ENCODE assay signal across 9 cellular contexts in genomic region chr14:100031506-100032281, GRCh38. TPM values are rescaled to one million over a fixed set of nuclear protein-coding genes. Genes with fewer than 3 reads are reported as not detected.
DNase-seq lines count a peak whose midpoint lies in the region; ATAC-seq, FAIRE-seq and TF ChIP-seq lines count a peak whose summit lies in the region.
"Had no signal": no experiment of that assay in that cellular context is flagged by ENCODE, and none has a peak within 500 bp of the region (broad histone marks: within the 10 kb centered on the region; RNA-seq: fewer than 3 reads in every experiment).

No MANE protein-coding gene starts in this region.

- H2AFZ ChIP-seq in IMR-90 (replicated peaks; ENCODE audit: low read length, poor library complexity), result peak overlapping the region; percentile 76

- POLR2A ChIA-PET in IMR-90 (lab: Charles Lee; ENCODE audit: unreplicated experiment), result interaction anchor here (1.3 kb wide), 1 partner anchor 12 kb away, joined by 4 read pairs; no protein-coding TSS in a partner anchor

- H3K79me1 ChIP-seq in IMR-90 (ENCODE audit: low read depth in 1 of 2, low read length in 2 of 2), result peaks cover 6 to 22% of the 10 kb centered on the region in 2 experiments; a peak in 3 of 4 replicates

- CTCF ChIA-PET in IMR-90 (lab: Yijun Ruan, JAX), result interaction anchor here (0.6 to 1.0 kb wide), 3 partner anchors 16 to 203 kb away, joined by 3 read pairs; no protein-coding TSS in a partner anchor

- TF ChIP-seq RAD21 in IMR-90 (IDR thresholded peaks at IDR 0.05; ENCODE audit: low read length), result peak; percentile 6; the same call in 1 of the 2 replicates

- H4K5ac ChIP-seq in IMR-90 (ENCODE audit: low read depth, low read length), result peak overlapping the region; percentile 93

- H2BK15ac ChIP-seq in IMR-90 (ENCODE audit: low read depth, low read length), result peak overlapping the region; percentile 90; the same call in 2 of the 3 replicates

- peaks cover 10% of the 10 kb centered on the region for H3K9me1 ChIP-seq in IMR-90 (ENCODE audit: insufficient read depth, low read length)

- peak overlapping the region; percentile 97 for H2BK120ac ChIP-seq in IMR-90 (ENCODE audit: low read depth, low read length)

- H2AK5ac ChIP-seq in IMR-90 (ENCODE audit: low read depth, low read length), result peak overlapping the region; percentile 71

- H2BK5ac ChIP-seq in IMR-90 (ENCODE audit: low read depth, low read length, poor library complexity, severe bottlenecking), result peak overlapping the region; percentile 99

- in situ Hi-C loops in IMR-90 (cut with MboI; ENCODE audit: low sequenced_read_pairs), result no loop called here

- H3K4me3 ChIP-seq in IMR-90 (ENCODE audit: insufficient read depth, low read depth, low read length), result peak overlapping the region; percentile 48
- peak overlapping the region; percentile 33 for H3K4me3 ChIP-seq in bronchial epithelial cell (ENCODE audit: low read depth, low read length)
- H3K4me3 ChIP-seq in lung, result no peak overlapping the region
- H3K4me3 ChIP-seq: K562 had no signal

- peak overlapping the region; percentile 95 for H3K23ac ChIP-seq in IMR-90 (ENCODE audit: low read depth, low read length)

- H3K4me2 ChIP-seq in IMR-90 (ENCODE audit: low read depth, low read length), result peak overlapping the region; percentile 90

- H3K27me3 ChIP-seq in IMR-90 (ENCODE audit: control insufficient read depth, insufficient read depth, low read length), result no peaks in the 10 kb centered on the region
- H3K27me3 ChIP-seq in bronchial epithelial cell (ENCODE audit: control insufficient read depth, insufficient read depth, low read length), result no peaks in the 10 kb centered on the region
- H3K27me3 ChIP-seq in lung (ENCODE audit: control insufficient read depth, insufficient read depth), result no peaks in the 10 kb centered on the region

- H3K36me3 ChIP-seq in IMR-90 (ENCODE audit: control insufficient read depth, insufficient read depth, low read length) (no peaks in the 10 kb centered on the region), bronchial epithelial cell (ENCODE audit: control insufficient read depth, insufficient read depth, low read length) (no peaks in the 10 kb centered on the region), lung (ENCODE audit: control insufficient read depth in 2 of 2, insufficient read depth in 2 of 2, low read length in 2 of 2) (no peaks in the 10 kb centered on the region)

- BruUV-seq in IMR-90 (replicated peaks; lab: Mats Ljungman, UMichigan), result no TSS peak

- DNase-seq in A172 (ENCODE audit: low spot score), result peak; percentile 95
- peak; percentile 99 for DNase-seq in IMR-90
- DNase-seq in bronchial epithelial cell (ENCODE audit: low read depth), result peak; percentile 99
- peak; percentile 67 for DNase-seq in lung (ENCODE audit: low spot score)
- DNase-seq in NCI-H2107 treated with DMSO at 0.1 percent for 48 hours (lab: John Stamatoyannopoulos, UW; ENCODE audit: unreplicated experiment), result no peak
- DNase-seq in cortex of kidney (lab: John Stamatoyannopoulos, UW), result no peak
- DNase-seq in DMS153 (lab: John Stamatoyannopoulos, UW), result no peak

- peak overlapping the region; percentile 47 to 95 for H4K8ac ChIP-seq in IMR-90 (ENCODE audit: low read depth in 2 of 2, low read length in 2 of 2)

- peak; percentile 80; the same call in 1 of the 2 replicates for TF ChIP-seq POLR2A in IMR-90 (IDR thresholded peaks at IDR 0.05; ENCODE audit: low read depth, low read length)

- peaks cover 21% of the 10 kb centered on the region for H3K4me1 ChIP-seq in IMR-90 (ENCODE audit: control insufficient read depth, insufficient read depth, low read length)
- peaks cover 4 to 26% of the 10 kb centered on the region in 2 donors for H3K4me1 ChIP-seq in lung (ENCODE audit: control insufficient read depth in 2 of 2, insufficient read depth in 2 of 2, low read length in 2 of 2)

- peak overlapping the region; percentile 97 for H2BK20ac ChIP-seq in IMR-90 (ENCODE audit: low read depth, low read length)

- peak overlapping the region; percentile 96 for H3K14ac ChIP-seq in IMR-90 (replicated peaks; ENCODE audit: low read depth, low read length)

- FAIRE-seq in bronchial epithelial cell (lab: Jason Lieb, UNC), result peak; percentile 92
- FAIRE-seq: K562 had no signal

- H3K27ac ChIP-seq in IMR-90 (ENCODE audit: insufficient read depth, low read length) (peak overlapping the region; percentile 99), lung (ENCODE audit: low read depth in 1 of 2, low read length in 1 of 2) (peak overlapping the region; percentile 66 to 69)

- WGBS in IMR-90 (ENCODE audit: extremely low coverage in 2 of 2, insufficient read length in 1 of 2), 2 experiments, result no CpG with 5 or more reads among the region's 7 CpGs
- WGBS in lung, 2 donors, result 45 to 60% methylated on average over 7 of the region's 7 CpGs

- H3K18ac ChIP-seq in IMR-90 (ENCODE audit: low read depth, low read length), result peak overlapping the region; percentile 95

- ATAC-seq in IMR-90 (ENCODE audit: low read depth) (peak; percentile 73), lung (ENCODE audit: insufficient read depth, low FRiP score) (peak; percentile 76), HG03039 (IDR thresholded peaks at IDR 0.05; ENCODE audit: unreplicated experiment) (no peak)
- ATAC-seq: K562 had no signal

- peak overlapping the region; percentile 88 for H3K9ac ChIP-seq in IMR-90 (ENCODE audit: low read depth, low read length)

- H3K56ac ChIP-seq in IMR-90 (ENCODE audit: extremely low read depth, insufficient read depth, low read length), result peak overlapping the region; percentile 98

- H2AK9ac ChIP-seq in IMR-90 (replicated peaks; ENCODE audit: low read depth, low read length, poor library complexity), result peak overlapping the region; percentile 96

- intact Hi-C loops in IMR-90 (cut with micrococcal nuclease), result loop anchor here (5.0 kb wide), 1 partner anchor 76 kb away; no protein-coding TSS in a partner anchor

- TF ChIP-seq CTCF in IMR-90 (conservative IDR thresholded peaks at IDR 0.05; ENCODE audit: low read depth, low read length) (0 out of 2 replicates have a peak, but pooled peaks have one; percentile 6), bronchial epithelial cell (IDR thresholded peaks at IDR 0.05; ENCODE audit: insufficient read depth, low read length, severe bottlenecking) (peak; percentile 10), lung (IDR thresholded peaks at IDR 0.05; ENCODE audit: control extremely low read depth, extremely low read depth) (no peak)

- H4K91ac ChIP-seq in IMR-90 (ENCODE audit: insufficient read depth, low read depth, low read length), result peak overlapping the region; percentile 94

- no peaks in the 10 kb centered on the region for H4K20me1 ChIP-seq in IMR-90 (ENCODE audit: insufficient read depth, low read length)

- dilution Hi-C loops in IMR-90 (cut with HindIII; ENCODE audit: low sequenced_read_pairs, unreplicated experiment), result no loop called here

- H3K4ac ChIP-seq in IMR-90 (ENCODE audit: low read depth, low read length), result peak overlapping the region; percentile 95

- no peaks in the 10 kb centered on the region for H3K9me3 ChIP-seq in IMR-90 (ENCODE audit: control insufficient read depth, insufficient read depth, low read length)
- no peaks in the 10 kb centered on the region for H3K9me3 ChIP-seq in lung (ENCODE audit: control insufficient read depth in 2 of 2, insufficient read depth in 1 of 2, low read length in 1 of 2)

TF ChIP-seq in IMR-90, 13 proteins besides CTCF, POLR2A, EP300 and RAD21:
- TF ChIP-seq BHLHE40 (IDR thresholded peaks at IDR 0.05; ENCODE audit: low read depth, low read length), result peak; percentile 93
- no peak for TF ChIP-seq ELK1 (IDR thresholded peaks at IDR 0.05; ENCODE audit: borderline replicate concordance, low read depth, low read length)
- peak; percentile 18; the same call in 1 of the 2 replicates for TF ChIP-seq MAFK (IDR thresholded peaks at IDR 0.05; ENCODE audit: low read depth, low read length)
- no peak for TF ChIP-seq NFE2L2 (IDR thresholded peaks at IDR 0.05; ENCODE audit: low read depth, low read length)
- TF ChIP-seq RCOR1 (IDR thresholded peaks at IDR 0.05; ENCODE audit: insufficient replicate concordance, low read length), result peak; percentile 19
- TF ChIP-seq RFX5 (IDR thresholded peaks at IDR 0.05; ENCODE audit: low read depth, low read length), result no peak
- TF ChIP-seq USF2 (IDR thresholded peaks at IDR 0.05; ENCODE audit: low read depth, low read length), result no peak
- peak; percentile 85; the same call in 1 of the 2 replicates for TF ChIP-seq MAZ (IDR thresholded peaks at IDR 0.05; ENCODE audit: borderline replicate concordance, low read depth, low read length)
- no peak for TF ChIP-seq SMC3 (IDR thresholded peaks at IDR 0.05; ENCODE audit: low read depth, low read length)
- TF ChIP-seq CEBPB (IDR thresholded peaks at IDR 0.05; ENCODE audit: low read depth, low read length), result peak; percentile 97
- TF ChIP-seq CHD1 (IDR thresholded peaks at IDR 0.05; ENCODE audit: low read depth, low read length), result no peak
- TF ChIP-seq MXI1 (IDR thresholded peaks at IDR 0.05; ENCODE audit: borderline replicate concordance, low read depth, low read length), result no peak
- TF ChIP-seq FOS (IDR thresholded peaks at IDR 0.05; ENCODE audit: low read depth, low read length), result peak; percentile 99

RNA-seq across cellular contexts. Expression of gene EVL, which starts 33.5 kb away (rescaled TPM):
- 9.5 and 12.4 TPM in 2 replicates for total RNA-seq in A172 (2014; rRNA removed; shearing (Covaris generic))
- total RNA-seq in IMR-90 (2012; rRNA removed) (7.2 TPM in 2 replicates), bronchial epithelial cell (6.1 and 6.4 TPM in 2 replicates), lung (10 to 100 TPM; 77.9 to 78.6 TPM)
- polyA plus RNA-seq in IMR-90 (2012; rRNA removed) (36.5 and 36.6 TPM in 2 replicates), lung (10 to 100 TPM; 54.5 to 99.9 TPM)
- 23.4 and 26.6 TPM in 2 replicates for polyA plus RNA-seq in IMR-90 (2012; cell fraction: cytosol; rRNA removed)
- polyA plus RNA-seq in IMR-90 (2012; cell fraction: nucleus; rRNA removed; ENCODE audit: low replicate concordance), result 208 and 301 TPM in 2 replicates

Comparison
In these comparisons a context has a peak if more than half of its experiments do, and no peak if none do; other contexts are left out.
1. DNase-seq: peak in A172 (single experiment), IMR-90 (single experiment), bronchial epithelial cell (single experiment) and lung (single experiment); none in NCI-H2107 treated with DMSO at 0.1 percent for 48 hours (single experiment), cortex of kidney (single experiment) and DMS153 (single experiment).